ENCODE assay signal across 1 cellular context in genomic region chr15:61750271-61751084, GRCh38.
TF ChIP-seq lines count a peak whose summit lies in the region.

No MANE protein-coding gene starts in this region.

TF ChIP-seq in GM23338, 12 proteins besides CTCF, POLR2A, EP300 and RAD21 (continued from another document):
- TF ChIP-seq ZNF331 (CRISPR knock-in tag; IDR thresholded peaks at IDR 0.05; ENCODE audit: low read depth) (no peak), EZH2 (IDR thresholded peaks at IDR 0.05; ENCODE audit: low read depth, unreplicated experiment) (no peak)
- TF ChIP-seq, protein P1, sequence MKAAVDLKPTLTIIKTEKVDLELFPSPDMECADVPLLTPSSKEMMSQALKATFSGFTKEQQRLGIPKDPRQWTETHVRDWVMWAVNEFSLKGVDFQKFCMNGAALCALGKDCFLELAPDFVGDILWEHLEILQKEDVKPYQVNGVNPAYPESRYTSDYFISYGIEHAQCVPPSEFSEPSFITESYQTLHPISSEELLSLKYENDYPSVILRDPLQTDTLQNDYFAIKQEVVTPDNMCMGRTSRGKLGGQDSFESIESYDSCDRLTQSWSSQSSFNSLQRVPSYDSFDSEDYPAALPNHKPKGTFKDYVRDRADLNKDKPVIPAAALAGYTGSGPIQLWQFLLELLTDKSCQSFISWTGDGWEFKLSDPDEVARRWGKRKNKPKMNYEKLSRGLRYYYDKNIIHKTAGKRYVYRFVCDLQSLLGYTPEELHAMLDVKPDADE (IDR thresholded peaks at IDR 0.05), result no peak
TF ChIP-seq in GM23338: peak in this region for 0.
